In the genomic region with DNA sequence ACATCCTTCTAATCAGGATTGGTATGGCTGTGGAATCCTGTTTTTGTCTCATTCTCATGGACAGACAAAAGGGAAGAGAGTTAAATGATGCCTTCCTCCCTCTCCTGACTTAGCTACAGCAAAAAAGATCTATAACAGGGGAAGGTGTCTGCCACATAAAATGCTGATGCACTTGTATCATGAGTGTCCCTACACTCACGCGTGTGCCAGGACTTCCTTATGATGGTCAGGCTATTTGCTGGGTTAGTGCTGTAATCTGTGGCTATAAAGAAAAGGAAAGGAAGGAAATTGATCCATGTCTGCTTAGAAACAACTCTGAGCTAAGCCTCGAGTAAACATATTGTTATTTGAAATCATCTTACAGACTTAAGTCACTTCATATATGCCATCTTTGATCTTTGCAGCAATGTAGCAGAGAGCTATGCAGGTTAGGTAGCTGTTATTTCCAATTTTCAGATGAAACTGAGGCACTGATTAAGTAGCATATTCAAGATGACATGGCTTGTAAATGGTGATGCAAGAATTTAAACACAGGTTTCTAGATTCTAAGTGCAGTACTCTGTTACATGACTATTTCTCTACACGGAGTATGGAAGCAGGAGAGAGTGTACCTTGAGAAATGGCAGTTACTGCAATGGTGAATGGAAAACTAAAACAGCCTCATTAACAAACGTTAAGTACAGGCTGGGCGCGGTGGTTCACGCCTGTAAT, we compare ENCODE assay signal across 27 cellular contexts. TPM values are rescaled to one million over a fixed set of nuclear protein-coding genes. Genes with fewer than 3 reads are reported as not detected.
DNase-seq lines count a peak whose midpoint lies in the region; ATAC-seq, FAIRE-seq and TF ChIP-seq lines count a peak whose summit lies in the region.
"Had no signal": no experiment of that assay in that cellular context is flagged by ENCODE, and none has a peak within 500 bp of the region (broad histone marks: within the 10 kb centered on the region; RNA-seq: fewer than 3 reads in every experiment).

No MANE protein-coding gene starts in this region.

- H3K9me1 ChIP-seq in K562 (ENCODE audit: control insufficient read depth, insufficient read depth, low read length): no peaks in the 10 kb centered on the region

- H3K4me3 ChIP-seq in K562 (no peak overlapping the region), right lobe of liver (no peak overlapping the region), breast epithelium (no peak overlapping the region)
- H3K4me3 ChIP-seq: A549; BLaER1 treated with 17β-estradiol and CSF1 and Interleukin-3, amounts not matched to agents 10 nM and 100 nM; HAP-1 had no signal

- no peak overlapping the region for H2AFZ ChIP-seq in K562 (ENCODE audit: low read depth, low read length)

- H3K27ac ChIP-seq in K562 (ENCODE audit: extremely low read depth, low read depth, low read length) (peak overlapping the region; percentile 16; the same call in 1 of the 3 replicates), right lobe of liver (peak overlapping the region in 2 of 3 donors; percentile 57 to 94), breast epithelium (no peak overlapping the region)
- H3K27ac ChIP-seq: A549; BLaER1 treated with 17β-estradiol and CSF1 and Interleukin-3, amounts not matched to agents 10 nM and 100 nM had no signal

- H3K4me3 Mint-ChIP-seq in stimulated activated effector memory CD8-positive, alpha-beta T cell treated with anti-CD3 and anti-CD28 coated beads, Interleukin-12 subunit alpha, Interleukin-12 subunit beta, amount 100 ng/mL, for 72 hours: no peak overlapping the region
- no peak overlapping the region for H3K4me3 Mint-ChIP-seq in activated naive CD4-positive, alpha-beta T cell treated with anti-CD3 and anti-CD28 coated beads for 36 hours
- H3K4me3 Mint-ChIP-seq: CD14-positive monocyte; CD4-positive, alpha-beta T cell; HFFc6 had no signal

- intact Hi-C loops in K562 (cut with micrococcal nuclease): no loop called here
- intact Hi-C loops in left colon (cut with DNase I, micrococcal nuclease): no loop called here
- intact Hi-C loops in right lobe of liver (cut with DNase I): no loop called here
- intact Hi-C loops in activated naive CD4-positive, alpha-beta T cell treated with anti-CD3 and anti-CD28 coated beads for 36 hours (cut with micrococcal nuclease): no loop called here
- intact Hi-C loops in breast epithelium (cut with DNase I; ENCODE audit: low total_unique reads): loop anchor here (2.0 kb wide), 1 partner anchor 39 kb away; no protein-coding TSS in a partner anchor

- H3K4me2 ChIP-seq in K562 (ENCODE audit: insufficient read depth, low read length): no peak overlapping the region
- H3K4me2 ChIP-seq: A549; BLaER1 treated with 17β-estradiol and CSF1 and Interleukin-3, amounts not matched to agents 10 nM and 100 nM had no signal

- peak; percentile 63 for TF ChIP-seq POLR2A in K562 (conservative IDR thresholded peaks at IDR 0.05)
- no peak for TF ChIP-seq POLR2A in right lobe of liver (IDR thresholded peaks at IDR 0.05)
- no peak for TF ChIP-seq POLR2A in breast epithelium (IDR thresholded peaks at IDR 0.05)

- peaks cover 59% of the 10 kb centered on the region for H3K36me3 ChIP-seq in K562 (ENCODE audit: control insufficient read depth, insufficient read depth, low read length)
- H3K36me3 ChIP-seq in right lobe of liver: no peaks in the 10 kb centered on the region
- H3K36me3 ChIP-seq in breast epithelium: no peaks in the 10 kb centered on the region

- no peak for DNase-seq in K562 (ENCODE audit: extremely low read depth in 1 of 4, low spot score in 3 of 4)
- no peak for DNase-seq in left colon
- DNase-seq in right lobe of liver: no peak
- DNase-seq in stimulated activated effector memory CD8-positive, alpha-beta T cell treated with anti-CD3 and anti-CD28 coated beads, Interleukin-12 subunit alpha, Interleukin-12 subunit beta, amount 100 ng/mL, for 72 hours (ENCODE audit: low spot score in 2 of 2): no peak
- DNase-seq in activated naive CD4-positive, alpha-beta T cell treated with anti-CD3 and anti-CD28 coated beads for 36 hours: no peak
- no peak for DNase-seq in NCI-H2081 treated with DMSO at 0.1 percent for 48 hours (lab: John Stamatoyannopoulos, UW)
- DNase-seq in breast epithelium (ENCODE audit: low spot score in 2 of 2): no peak
- DNase-seq: 8988T; ACHN; AML-193; BE2C; CD4-positive, alpha-beta T cell; CD8-positive, alpha-beta memory T cell; DMS 273 treated with DMSO at 0.1 percent for 48 hours; DMS53; DMS79 treated with DMSO at 0.1 percent for 48 hours; GF-D8; GOT3; HFFc6 had no signal

- CTCF ChIA-PET in K562 (lab: Yijun Ruan, JAX; ENCODE audit: low intra/inter-chr PET ratio): no interaction called here
- CTCF ChIA-PET in activated naive CD4-positive, alpha-beta T cell treated with anti-CD3 and anti-CD28 coated beads for 36 hours (lab: Charles Lee): no interaction called here

- H3K9me3 ChIP-seq in K562 (replicated peaks; ENCODE audit: control insufficient read depth, insufficient read depth, low read depth, low read length): no peaks in the 10 kb centered on the region
- H3K9me3 ChIP-seq in right lobe of liver: no peaks in the 10 kb centered on the region
- H3K9me3 ChIP-seq in breast epithelium: no peaks in the 10 kb centered on the region
- H3K9me3 ChIP-seq: A549; BE2C; BLaER1 treated with 17β-estradiol and CSF1 and Interleukin-3, amounts not matched to agents 10 nM and 100 nM; HAP-1 had no signal

- no peaks in the 10 kb centered on the region for H4K20me1 ChIP-seq in K562 (replicated peaks; ENCODE audit: control insufficient read depth, insufficient read depth, low read length)

- 88% methylated on average over 8 of the region's 8 CpGs for WGBS in K562 (ENCODE audit: insufficient coverage, low coverage, missing lambda C conversion rate)
- 80% methylated on average over 7 of the region's 8 CpGs for WGBS in right lobe of liver (ENCODE audit: insufficient coverage, low coverage, low lambda C conversion rate, missing lambda C conversion rate)

- FAIRE-seq in K562 (lab: Jason Lieb, UNC): no peak
- FAIRE-seq: A549, D721Med, GM12891, GM18507, H54 had no signal

- peaks cover 21% of the 10 kb centered on the region for H3K36me3 Mint-ChIP-seq in stimulated activated effector memory CD8-positive, alpha-beta T cell treated with anti-CD3 and anti-CD28 coated beads, Interleukin-12 subunit alpha, Interleukin-12 subunit beta, amount 100 ng/mL, for 72 hours
- peaks cover 14% of the 10 kb centered on the region for H3K36me3 Mint-ChIP-seq in activated naive CD4-positive, alpha-beta T cell treated with anti-CD3 and anti-CD28 coated beads for 36 hours (ENCODE audit: low read depth)

- BruUV-seq in K562 (replicated peaks; lab: Mats Ljungman, UMichigan): TSS peak; percentile 2

- no peak for TF ChIP-seq CTCF in K562 (IDR thresholded peaks at IDR 0.05 in 2 of 3, conservative IDR thresholded peaks at IDR 0.05 in 1 of 3; ENCODE audit: insufficient read depth in 2 of 3, low read depth in 1 of 3, low read length in 3 of 3)
- TF ChIP-seq CTCF in right lobe of liver (IDR thresholded peaks at IDR 0.05): no peak
- no peak for TF ChIP-seq CTCF in breast epithelium (IDR thresholded peaks at IDR 0.05)

- H3K9ac ChIP-seq in K562 (ENCODE audit: insufficient read depth in 1 of 2, low read depth in 2 of 2, low read length in 2 of 2): no peak overlapping the region
- H3K9ac ChIP-seq: BLaER1 treated with 17β-estradiol and CSF1 and Interleukin-3, amounts not matched to agents 10 nM and 100 nM had no signal

- peaks cover 4 to 9% of the 10 kb centered on the region in 2 experiments; a peak in 4 of 5 replicates for H3K4me1 ChIP-seq in K562 (replicated peaks in 1 of 2; ENCODE audit: control insufficient read depth in 2 of 2, insufficient read depth in 2 of 2, low read length in 2 of 2)
- peaks cover 0 to 11% (median 0%) of the 10 kb centered on the region in 4 donors for H3K4me1 ChIP-seq in right lobe of liver
- H3K4me1 ChIP-seq in breast epithelium: no peaks in the 10 kb centered on the region
- H3K4me1 ChIP-seq: A549; BE2C; BLaER1 treated with 17β-estradiol and CSF1 and Interleukin-3, amounts not matched to agents 10 nM and 100 nM; HAP-1 had no signal

- no peak for TF ChIP-seq RAD21 in K562 (CRISPR knock-in tag; conservative IDR thresholded peaks at IDR 0.05 in 1 of 2, IDR thresholded peaks at IDR 0.05 in 1 of 2)

- no peak for TF ChIP-seq EP300 in K562 (IDR thresholded peaks at IDR 0.05; ENCODE audit: low read length)

- H3K79me2 ChIP-seq in K562 (ENCODE audit: control insufficient read depth, insufficient read depth, low read length): peaks cover 32% of the 10 kb centered on the region

- no peak; the same call in 2 of the 3 replicates for ATAC-seq in K562
- ATAC-seq in left colon: peak; percentile 93
- ATAC-seq in right lobe of liver: peak in 2 of 4 donors; percentile 13 to 26
- ATAC-seq in stimulated activated effector memory CD8-positive, alpha-beta T cell treated with anti-CD3 and anti-CD28 coated beads, Interleukin-12 subunit alpha, Interleukin-12 subunit beta, amount 100 ng/mL, for 72 hours: no peak
- ATAC-seq: A549 had no signal

- H3K4me1 Mint-ChIP-seq in stimulated activated effector memory CD8-positive, alpha-beta T cell treated with anti-CD3 and anti-CD28 coated beads, Interleukin-12 subunit alpha, Interleukin-12 subunit beta, amount 100 ng/mL, for 72 hours: no peaks in the 10 kb centered on the region
- H3K4me1 Mint-ChIP-seq in activated naive CD4-positive, alpha-beta T cell treated with anti-CD3 and anti-CD28 coated beads for 36 hours (ENCODE audit: low read depth): no peaks in the 10 kb centered on the region
- H3K4me1 Mint-ChIP-seq: CD14-positive monocyte; CD8-positive, alpha-beta memory T cell had no signal

- no peaks in the 10 kb centered on the region for H3K27me3 Mint-ChIP-seq in activated naive CD4-positive, alpha-beta T cell treated with anti-CD3 and anti-CD28 coated beads for 36 hours (ENCODE audit: low read depth)
- H3K27me3 Mint-ChIP-seq: CD4-positive, alpha-beta T cell; CD8-positive, alpha-beta memory T cell had no signal

- H3K27ac Mint-ChIP-seq in stimulated activated effector memory CD8-positive, alpha-beta T cell treated with anti-CD3 and anti-CD28 coated beads, Interleukin-12 subunit alpha, Interleukin-12 subunit beta, amount 100 ng/mL, for 72 hours: peak overlapping the region; percentile 40
- H3K27ac Mint-ChIP-seq in activated naive CD4-positive, alpha-beta T cell treated with anti-CD3 and anti-CD28 coated beads for 36 hours: no peak overlapping the region
- H3K27ac Mint-ChIP-seq: CD4-positive, alpha-beta T cell; HFFc6 had no signal

- in situ Hi-C loops in K562 (cut with MboI): no loop called here

- POLR2A ChIA-PET in K562 (lab: Yijun Ruan, JAX): interaction anchor here (0.6 to 1.7 kb wide), 4 partner anchors 7 to 27 kb away, joined by 3 to 7 read pairs (median 4); a partner anchor contains a TSS

- H3K9me3 Mint-ChIP-seq in stimulated activated effector memory CD8-positive, alpha-beta T cell treated with anti-CD3 and anti-CD28 coated beads, Interleukin-12 subunit alpha, Interleukin-12 subunit beta, amount 100 ng/mL, for 72 hours: no peaks in the 10 kb centered on the region
- no peaks in the 10 kb centered on the region for H3K9me3 Mint-ChIP-seq in activated naive CD4-positive, alpha-beta T cell treated with anti-CD3 and anti-CD28 coated beads for 36 hours
- H3K9me3 Mint-ChIP-seq: CD4-positive, alpha-beta T cell; CD8-positive, alpha-beta memory T cell; HFFc6 had no signal

- no peaks in the 10 kb centered on the region for H3K27me3 ChIP-seq in K562 (ENCODE audit: control insufficient read depth in 2 of 2, insufficient read depth in 2 of 2, low read length in 2 of 2)
- H3K27me3 ChIP-seq in right lobe of liver: no peaks in the 10 kb centered on the region
- H3K27me3 ChIP-seq in breast epithelium: no peaks in the 10 kb centered on the region
- H3K27me3 ChIP-seq: BE2C; BLaER1 treated with 17β-estradiol and CSF1 and Interleukin-3, amounts not matched to agents 10 nM and 100 nM had no signal

RNA-seq across cellular contexts. Expression of a gene that starts 8.4 kb away (rescaled TPM):
- total RNA-seq in K562 (2011; cell fraction: chromatin; rRNA removed; ENCODE audit: low replicate concordance): 39.4 and 43.4 TPM in 2 replicates
- total RNA-seq in K562 (2011; cell fraction: nucleolus; rRNA removed): 22.5 and 28.2 TPM in 2 replicates
- 33.8 and 41.0 TPM in 2 replicates for total RNA-seq in K562 (2011; cell fraction: nucleoplasm; rRNA removed)
- total RNA-seq in K562 (2014; rRNA removed) (14.9 and 15.8 TPM in 2 replicates), K562 (2014; rRNA removed; fragmentation: Illumina TruSeq; extraction: Trizol) (16.3 TPM in 2 replicates), K562 (2015; rRNA removed; fragmentation: Illumina TruSeq; extraction: Trizol) (17.8 and 18.5 TPM in 2 replicates), K562 (2021) (14.7 and 16.9 TPM in 2 replicates), left colon (10 to 100 TPM; 14.0 to 14.1 TPM), right lobe of liver (1 to 10 TPM; 3.2 to 7.5 (median 4.8) TPM), breast epithelium (10 to 100 TPM; 11.0 to 20.3 (median 20.1) TPM)
- polyA plus RNA-seq in K562 (2011; rRNA removed) (25.6 and 27.5 TPM in 2 replicates), K562 (2014; fragmentation: Illumina TruSeq; extraction: Trizol) (20.8 and 24.2 TPM in 2 replicates), K562 (2014; fragmentation: Nextera tagmentation; extraction: Ambion mirVana) (10 to 100 TPM in 1 of 2 experiments, 1 to 10 TPM in 1; 6.5 to 12.0 TPM), K562 (2014; rRNA removed) (18.2 and 23.6 TPM in 2 replicates)
- 18.1 and 25.8 TPM in 2 replicates for polyA plus RNA-seq in K562 (2011; cell fraction: cytosol; rRNA removed)
- 44.2 and 53.9 TPM in 2 replicates for polyA plus RNA-seq in K562 (2011; cell fraction: nucleus; rRNA removed)
- polyA plus RNA-seq in K562 (2012): 9.0 and 9.1 TPM in 2 replicates
- 31.5 and 32.2 TPM in 2 replicates for polyA minus RNA-seq in K562 (2011; rRNA and poly(A)+ RNA removed)
- polyA minus RNA-seq in K562 (2011; cell fraction: cytosol; rRNA and poly(A)+ RNA removed): 12.5 and 13.8 TPM in 2 replicates
- polyA minus RNA-seq in K562 (2011; cell fraction: nucleus; rRNA and poly(A)+ RNA removed): 19.7 and 32.0 TPM in 2 replicates
- 10 to 100 TPM in 1 of 2 experiments, 1 to 10 TPM in 1; 9.5 to 10.3 TPM for total RNA-seq in activated naive CD4-positive, alpha-beta T cell treated with anti-CD3 and anti-CD28 coated beads for 36 hours

RNA-seq across cellular contexts. Expression of a gene that starts 27.6 kb away (rescaled TPM):
- total RNA-seq in K562 (2011; cell fraction: chromatin; rRNA removed; ENCODE audit: low replicate concordance): 59.8 and 69.3 TPM in 2 replicates
- 58.9 and 62.4 TPM in 2 replicates for total RNA-seq in K562 (2011; cell fraction: nucleolus; rRNA removed)
- total RNA-seq in K562 (2011; cell fraction: nucleoplasm; rRNA removed): 44.0 and 52.1 TPM in 2 replicates
- total RNA-seq in K562 (2014; rRNA removed): 43.5 and 64.6 TPM in 2 replicates
- total RNA-seq in K562 (2014; rRNA removed; fragmentation: Illumina TruSeq; extraction: Trizol): 46.0 and 47.2 TPM in 2 replicates
- 38.6 TPM in 2 replicates for total RNA-seq in K562 (2015; rRNA removed; fragmentation: Illumina TruSeq; extraction: Trizol)
- total RNA-seq in K562 (2021): 51.9 and 55.6 TPM in 2 replicates
- polyA plus RNA-seq in K562 (2011; rRNA removed): 66.1 and 79.6 TPM in 2 replicates
- 57.6 and 77.4 TPM in 2 replicates for polyA plus RNA-seq in K562 (2011; cell fraction: cytosol; rRNA removed)
- polyA plus RNA-seq in K562 (2011; cell fraction: nucleus; rRNA removed): 90.7 and 94.9 TPM in 2 replicates
- 17.9 and 30.5 TPM in 2 replicates for polyA plus RNA-seq in K562 (2012)
- 57.5 and 64.1 TPM in 2 replicates for polyA plus RNA-seq in K562 (2014; fragmentation: Illumina TruSeq; extraction: Trizol)
- 1 to 10 TPM; 8.2 to 9.9 TPM for polyA plus RNA-seq in K562 (2014; fragmentation: Nextera tagmentation; extraction: Ambion mirVana)
- 35.6 and 56.1 TPM in 2 replicates for polyA plus RNA-seq in K562 (2014; rRNA removed)
- 67.6 and 82.6 TPM in 2 replicates for polyA minus RNA-seq in K562 (2011; rRNA and poly(A)+ RNA removed)
- 36.9 and 40.1 TPM in 2 replicates for polyA minus RNA-seq in K562 (2011; cell fraction: cytosol; rRNA and poly(A)+ RNA removed)
- 46.3 and 57.0 TPM in 2 replicates for polyA minus RNA-seq in K562 (2011; cell fraction: nucleus; rRNA and poly(A)+ RNA removed)
- total RNA-seq in left colon: 10 to 100 TPM in 1 of 2 donors, 1 to 10 TPM in 1; 9.4 to 11.2 TPM
- total RNA-seq in right lobe of liver: 1 to 10 TPM in 4 of 6 experiments, under 1 TPM in 2; 0.83 to 3.3 (median 1.7) TPM
- 10 to 100 TPM; 13.6 TPM for total RNA-seq in activated naive CD4-positive, alpha-beta T cell treated with anti-CD3 and anti-CD28 coated beads for 36 hours
- under 1 TPM; 0.33 to 0.64 (median 0.59) TPM for total RNA-seq in breast epithelium

Comparison
In these comparisons a context has a peak if more than half of its experiments do, and no peak if none do; other contexts are left out.
1. H3K27ac ChIP-seq: peak in K562 (single experiment) and right lobe of liver (2 of 3); none in breast epithelium (0 of 2).